In the genomic region with DNA sequence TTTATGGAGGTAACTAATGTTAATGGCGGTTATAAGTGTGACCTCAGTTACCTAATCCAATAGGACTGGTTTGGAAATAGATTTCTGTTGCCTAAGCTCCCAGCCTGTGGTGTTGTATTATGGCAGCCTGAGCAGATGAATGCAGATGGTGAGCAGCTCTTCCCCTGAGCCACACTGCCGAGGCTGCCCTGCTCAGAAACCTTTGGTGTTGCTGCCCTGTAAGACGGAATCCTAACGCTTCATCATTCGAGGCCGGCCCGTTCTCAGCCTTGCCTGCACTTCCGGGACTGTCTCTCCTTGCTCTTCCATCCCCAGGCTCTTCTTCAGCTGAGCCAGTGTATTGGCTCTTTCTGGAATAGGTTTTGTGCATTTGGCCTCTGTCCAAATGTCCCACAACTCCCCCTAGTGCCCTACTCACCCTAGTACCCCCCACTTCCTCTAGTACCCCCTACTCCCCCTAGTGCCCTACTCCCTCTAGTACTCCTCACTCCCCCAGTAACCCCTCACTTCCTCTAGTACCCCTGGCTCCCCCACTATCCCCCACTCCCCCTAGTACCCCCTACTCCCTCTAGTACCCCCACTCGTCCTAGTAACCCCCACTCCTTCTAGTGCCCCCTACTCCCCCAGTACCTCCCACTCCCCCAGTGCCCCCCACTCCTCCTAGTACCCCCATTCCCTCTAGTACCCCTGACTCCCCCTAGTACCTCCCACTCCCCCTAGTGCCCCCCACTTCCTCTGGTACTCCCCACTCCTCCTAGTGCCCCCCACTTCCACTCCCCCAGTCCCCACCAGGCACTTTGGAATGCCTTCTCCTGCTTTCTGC, we compare ENCODE assay signal across 11 cellular contexts.
DNase-seq lines count a peak whose midpoint lies in the region; ATAC-seq and TF ChIP-seq lines count a peak whose summit lies in the region.
"Had no signal": no experiment of that assay in that cellular context is flagged by ENCODE, and none has a peak within 500 bp of the region (broad histone marks: within the 10 kb centered on the region; RNA-seq: fewer than 3 reads in every experiment).

No MANE protein-coding gene starts in this region.

- H3K36me3 Mint-ChIP-seq in activated CD4-positive, alpha-beta T cell treated with anti-CD3 and anti-CD28 coated beads for 36 hours (ENCODE audit: low read depth), result no peaks in the 10 kb centered on the region
- H3K36me3 Mint-ChIP-seq in type B pancreatic cell, result no peaks in the 10 kb centered on the region

- no peak overlapping the region for H3K4me2 ChIP-seq in Loucy (ENCODE audit: low read depth, low read length, poor library complexity, severe bottlenecking)
- no peak overlapping the region for H3K4me2 ChIP-seq in osteoblast (ENCODE audit: insufficient read depth, low read length)

- H3K27me3 ChIP-seq in Loucy (ENCODE audit: insufficient read depth, low read length, poor library complexity, severe bottlenecking) (no peaks in the 10 kb centered on the region), osteoblast (ENCODE audit: insufficient read depth, low read length) (no peaks in the 10 kb centered on the region)
- H3K27me3 ChIP-seq: vagina had no signal

- no peaks in the 10 kb centered on the region for H3K9me2 ChIP-seq in Loucy (replicated peaks; ENCODE audit: low read depth, low read length)

- H3K9ac ChIP-seq in Loucy (ENCODE audit: low read depth, low read length, poor library complexity, severe bottlenecking), result no peak overlapping the region

- peak; percentile 42 for TF ChIP-seq CTCF in Loucy (conservative IDR thresholded peaks at IDR 0.05; ENCODE audit: low read length)
- peak; percentile 17 for TF ChIP-seq CTCF in astrocyte of the cerebellum (IDR thresholded peaks at IDR 0.05; ENCODE audit: low read depth, low read length, missing control alignments)
- TF ChIP-seq CTCF in osteoblast (IDR thresholded peaks at IDR 0.05; ENCODE audit: extremely low read depth, low read depth, low read length), result peak; percentile 27
- TF ChIP-seq CTCF in type B pancreatic cell (conservative IDR thresholded peaks at IDR 0.05), result no peak

- H3K27ac ChIP-seq in osteoblast (ENCODE audit: low read depth, low read length), result no peak overlapping the region

- DNase-seq in activated CD4-positive, alpha-beta T cell treated with anti-CD3 and anti-CD28 coated beads for 36 hours, result peak; percentile 56
- DNase-seq in activated CD4-positive, alpha-beta T cell treated with anti-CD3 and anti-CD28 coated beads for 1 hour, result no peak
- DNase-seq in astrocyte of the cerebellum (ENCODE audit: low read depth) (no peak), osteoblast (ENCODE audit: insufficient read length, low spot score, missing footprints) (peak; percentile 94), type B pancreatic cell (ENCODE audit: extremely low spot score, unreplicated experiment) (no peak)
- DNase-seq: NCI-H187; stimulated activated CD4-positive, alpha-beta T cell treated with anti-CD3 and anti-CD28 coated beads, Interleukin-2, amount 100 ng/mL, for 48 hours had no signal

- H3K79me2 ChIP-seq in Loucy (ENCODE audit: insufficient read depth, low read length), result no peaks in the 10 kb centered on the region
- no peaks in the 10 kb centered on the region for H3K79me2 ChIP-seq in osteoblast (ENCODE audit: insufficient read depth, low read length)

- CTCF ChIA-PET in activated CD4-positive, alpha-beta T cell treated with anti-CD3 and anti-CD28 coated beads for 36 hours (lab: Charles Lee), result interaction anchor here (0.5 to 1.4 kb wide), 6 partner anchors 25 to 174 kb away, joined by 3 to 4 read pairs (median 3); no protein-coding TSS in a partner anchor

- H3K9me3 ChIP-seq in Loucy (ENCODE audit: insufficient read depth, low read depth, low read length) (no peaks in the 10 kb centered on the region), osteoblast (ENCODE audit: low read depth, low read length) (peaks cover 6% of the 10 kb centered on the region)
- H3K9me3 ChIP-seq: vagina had no signal

- H3K4me1 ChIP-seq in Loucy (ENCODE audit: insufficient read depth, low read length, poor library complexity, severe bottlenecking) (peaks cover 18% of the 10 kb centered on the region), osteoblast (ENCODE audit: insufficient read depth, low read length) (peaks cover 12% of the 10 kb centered on the region)

- in situ Hi-C loops in astrocyte of the cerebellum (cut with HindIII; ENCODE audit: low sequenced_read_pairs), result no loop called here

- peak; percentile 34 for ATAC-seq in activated CD4-positive, alpha-beta T cell treated with anti-CD3 and anti-CD28 coated beads for 36 hours
- ATAC-seq in HG03354 (IDR thresholded peaks at IDR 0.05; ENCODE audit: poor library complexity, severe bottlenecking, unreplicated experiment) (no peak), HG02852 (IDR thresholded peaks at IDR 0.05; ENCODE audit: unreplicated experiment) (no peak)

- no peak overlapping the region for H2AFZ ChIP-seq in Loucy (ENCODE audit: low read length)
- H2AFZ ChIP-seq in osteoblast (ENCODE audit: low read length), result no peak overlapping the region

- no peaks in the 10 kb centered on the region for H3K27me3 Mint-ChIP-seq in activated CD4-positive, alpha-beta T cell treated with anti-CD3 and anti-CD28 coated beads for 36 hours
- H3K27me3 Mint-ChIP-seq in type B pancreatic cell, result no peaks in the 10 kb centered on the region

- no peaks in the 10 kb centered on the region for H3F3A ChIP-seq in Loucy (ENCODE audit: low read depth)

- H3K4me3 Mint-ChIP-seq in activated CD4-positive, alpha-beta T cell treated with anti-CD3 and anti-CD28 coated beads for 36 hours, result no peak overlapping the region
- no peak overlapping the region for H3K4me3 Mint-ChIP-seq in type B pancreatic cell

- H3K9me3 Mint-ChIP-seq in activated CD4-positive, alpha-beta T cell treated with anti-CD3 and anti-CD28 coated beads for 36 hours (ENCODE audit: low read depth), result peaks cover 11% of the 10 kb centered on the region
- peaks cover 11% of the 10 kb centered on the region for H3K9me3 Mint-ChIP-seq in type B pancreatic cell

- POLR2A ChIA-PET in activated CD4-positive, alpha-beta T cell treated with anti-CD3 and anti-CD28 coated beads for 36 hours (lab: Charles Lee), result interaction anchor here (0.8 kb wide), 1 partner anchor 107 kb away, joined by 3 read pairs; a partner anchor contains a TSS

- H3K36me3 ChIP-seq in Loucy (ENCODE audit: insufficient read depth, low read length), result no peaks in the 10 kb centered on the region
- H3K36me3 ChIP-seq in osteoblast (ENCODE audit: insufficient read depth, low read length), result no peaks in the 10 kb centered on the region
- H3K36me3 ChIP-seq: vagina had no signal

- intact Hi-C loops in activated CD4-positive, alpha-beta T cell treated with anti-CD3 and anti-CD28 coated beads for 36 hours (cut with DNase I, micrococcal nuclease), result no loop called here

- H4K20me1 ChIP-seq in Loucy (ENCODE audit: insufficient read depth, low read length, poor library complexity, severe bottlenecking), result no peaks in the 10 kb centered on the region
- H4K20me1 ChIP-seq in osteoblast (ENCODE audit: insufficient read depth, low read length), result no peaks in the 10 kb centered on the region

- H3K4me3 ChIP-seq in Loucy (ENCODE audit: low read length, poor library complexity, severe bottlenecking), result no peak overlapping the region
- H3K4me3 ChIP-seq in astrocyte of the cerebellum (ENCODE audit: low read depth, low read length), result no peak overlapping the region
- no peak overlapping the region for H3K4me3 ChIP-seq in osteoblast (ENCODE audit: insufficient read depth, low read length)
- H3K4me3 ChIP-seq: vagina had no signal

- peak overlapping the region; percentile 92 for H3K27ac Mint-ChIP-seq in activated CD4-positive, alpha-beta T cell treated with anti-CD3 and anti-CD28 coated beads for 36 hours
- no peak overlapping the region for H3K27ac Mint-ChIP-seq in type B pancreatic cell

- peaks cover 53% of the 10 kb centered on the region for H3K4me1 Mint-ChIP-seq in activated CD4-positive, alpha-beta T cell treated with anti-CD3 and anti-CD28 coated beads for 36 hours
- no peaks in the 10 kb centered on the region for H3K4me1 Mint-ChIP-seq in type B pancreatic cell (ENCODE audit: unreplicated experiment)

Comparison
In these comparisons a context has a peak if more than half of its experiments do, and no peak if none do; other contexts are left out.
1. DNase-seq: peak in activated CD4-positive, alpha-beta T cell treated with anti-CD3 and anti-CD28 coated beads for 36 hours (single experiment) and osteoblast (single experiment); none in activated CD4-positive, alpha-beta T cell treated with anti-CD3 and anti-CD28 coated beads for 1 hour (single experiment), astrocyte of the cerebellum (single experiment) and type B pancreatic cell (single experiment).